ENCODE assay signal across 9 cellular contexts in the genomic region with DNA sequence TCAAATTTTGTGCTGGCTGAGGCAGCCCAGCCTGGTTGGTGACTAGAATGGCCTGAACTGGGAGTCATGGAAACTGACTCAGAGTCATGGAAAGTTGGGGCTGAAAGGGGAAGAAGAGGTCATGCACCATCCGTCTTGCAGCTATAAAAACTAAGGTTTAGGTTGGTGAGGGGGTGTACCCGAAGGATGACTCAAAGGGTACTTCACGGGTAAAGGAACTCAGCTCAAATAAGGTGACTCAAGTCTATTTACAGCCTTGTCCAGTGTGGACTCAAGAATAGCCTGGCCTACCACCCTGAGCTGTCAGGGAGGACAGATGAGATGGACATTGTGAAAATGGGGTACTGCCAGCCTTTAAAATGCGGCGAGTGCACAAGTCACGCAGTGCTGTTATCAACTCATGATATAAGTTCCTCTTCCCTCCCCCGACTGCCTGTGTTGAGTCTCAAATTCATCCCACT. TPM values are rescaled to one million over a fixed set of nuclear protein-coding genes. Genes with fewer than 3 reads are reported as not detected.
DNase-seq lines count a peak whose midpoint lies in the region; ATAC-seq and TF ChIP-seq lines count a peak whose summit lies in the region.
"Had no signal": no experiment of that assay in that cellular context is flagged by ENCODE, and none has a peak within 500 bp of the region (broad histone marks: within the 10 kb centered on the region; RNA-seq: fewer than 3 reads in every experiment).

No MANE protein-coding gene starts in this region.

- H3K27me3 Mint-ChIP-seq in dendritic cell treated with granulocyte-macrophage colony-stimulating factor and Interleukin-4, amounts not matched to agents 40 ng/mL and 50 ng/mL, for 4 days: no peaks in the 10 kb centered on the region
- H3K27me3 Mint-ChIP-seq in stimulated activated naive B cell treated with anti-CD40 and anti-IgM and Interleukin-4, amounts not matched to agents 10 μg/mL and 1 μg/mL and 100 μg/mL, for 72 hours: peaks cover 9 to 15% of the 10 kb centered on the region in 2 donors
- peaks cover 12% of the 10 kb centered on the region for H3K27me3 Mint-ChIP-seq in glutamatergic neuron (ENCODE audit: unreplicated experiment)

- H3K27ac Mint-ChIP-seq in dendritic cell treated with granulocyte-macrophage colony-stimulating factor and Interleukin-4, amounts not matched to agents 40 ng/mL and 50 ng/mL, for 4 days: peak overlapping the region; percentile 89
- peak overlapping the region; percentile 99 for H3K27ac Mint-ChIP-seq in stimulated activated naive B cell treated with anti-CD40 and anti-IgM and Interleukin-4, amounts not matched to agents 10 μg/mL and 1 μg/mL and 100 μg/mL, for 72 hours
- no peak overlapping the region for H3K27ac Mint-ChIP-seq in glutamatergic neuron (ENCODE audit: unreplicated experiment)
- H3K27ac Mint-ChIP-seq: CD8-positive, alpha-beta T cell had no signal

- peaks cover 13% of the 10 kb centered on the region for H3K9me3 Mint-ChIP-seq in dendritic cell treated with granulocyte-macrophage colony-stimulating factor and Interleukin-4, amounts not matched to agents 40 ng/mL and 50 ng/mL, for 4 days
- H3K9me3 Mint-ChIP-seq in stimulated activated naive B cell treated with anti-CD40 and anti-IgM and Interleukin-4, amounts not matched to agents 10 μg/mL and 1 μg/mL and 100 μg/mL, for 72 hours: peaks cover 21 to 27% of the 10 kb centered on the region in 2 donors
- H3K9me3 Mint-ChIP-seq in glutamatergic neuron (ENCODE audit: unreplicated experiment): peaks cover 13% of the 10 kb centered on the region

- H3K4me3 Mint-ChIP-seq in dendritic cell treated with granulocyte-macrophage colony-stimulating factor and Interleukin-4, amounts not matched to agents 40 ng/mL and 50 ng/mL, for 4 days: peak overlapping the region; percentile 48
- H3K4me3 Mint-ChIP-seq in stimulated activated naive B cell treated with anti-CD40 and anti-IgM and Interleukin-4, amounts not matched to agents 10 μg/mL and 1 μg/mL and 100 μg/mL, for 72 hours: peak overlapping the region; percentile 57 to 73
- H3K4me3 Mint-ChIP-seq in glutamatergic neuron (ENCODE audit: unreplicated experiment): no peak overlapping the region
- H3K4me3 Mint-ChIP-seq: CD8-positive, alpha-beta T cell had no signal

- peaks cover 62% of the 10 kb centered on the region for H3K4me1 Mint-ChIP-seq in dendritic cell treated with granulocyte-macrophage colony-stimulating factor and Interleukin-4, amounts not matched to agents 40 ng/mL and 50 ng/mL, for 4 days (ENCODE audit: low read depth)
- peaks cover 47 to 63% of the 10 kb centered on the region in 2 donors for H3K4me1 Mint-ChIP-seq in stimulated activated naive B cell treated with anti-CD40 and anti-IgM and Interleukin-4, amounts not matched to agents 10 μg/mL and 1 μg/mL and 100 μg/mL, for 72 hours
- peaks cover 8% of the 10 kb centered on the region for H3K4me1 Mint-ChIP-seq in glutamatergic neuron (ENCODE audit: low read depth, unreplicated experiment)

- intact Hi-C loops in dendritic cell treated with granulocyte-macrophage colony-stimulating factor and Interleukin-4, amounts not matched to agents 40 ng/mL and 50 ng/mL, for 4 days (cut with micrococcal nuclease): loop anchor here (2.0 kb wide), 1 partner anchor 20 kb away; no protein-coding TSS in a partner anchor

- H3K36me3 Mint-ChIP-seq in dendritic cell treated with granulocyte-macrophage colony-stimulating factor and Interleukin-4, amounts not matched to agents 40 ng/mL and 50 ng/mL, for 4 days (ENCODE audit: low read depth): peaks cover 12% of the 10 kb centered on the region
- H3K36me3 Mint-ChIP-seq in stimulated activated naive B cell treated with anti-CD40 and anti-IgM and Interleukin-4, amounts not matched to agents 10 μg/mL and 1 μg/mL and 100 μg/mL, for 72 hours: peaks cover 23 to 35% of the 10 kb centered on the region in 2 donors
- H3K36me3 Mint-ChIP-seq in glutamatergic neuron (ENCODE audit: unreplicated experiment): peaks cover 12% of the 10 kb centered on the region
- H3K36me3 Mint-ChIP-seq: CD8-positive, alpha-beta T cell had no signal

- peak; percentile 89 to 91 for ATAC-seq in stimulated activated naive B cell treated with anti-CD40 and anti-IgM and Interleukin-4, amounts not matched to agents 10 μg/mL and 1 μg/mL and 100 μg/mL, for 72 hours (replicated peaks)
- ATAC-seq: CD8-positive, alpha-beta T cell had no signal

- no peak for TF ChIP-seq CTCF in glutamatergic neuron (IDR thresholded peaks at IDR 0.05; ENCODE audit: partially characterized antibody, unreplicated experiment)

- DNase-seq in activated T-cell treated with anti-CD3 and anti-CD28 coated beads for 24 hours (ENCODE audit: low read depth) (peak; percentile 23), HK-2 (ENCODE audit: unreplicated experiment) (peak; percentile 10), glutamatergic neuron (no peak), DMS153 (lab: John Stamatoyannopoulos, UW) (no peak), HCEC 1CT (no peak)
- DNase-seq in activated T-cell treated with anti-CD3 and anti-CD28 coated beads, Interleukin-2, amount 50 U/mL, for 1 hour: no peak
- peak; percentile 80 for DNase-seq in stimulated activated naive B cell treated with anti-CD40 and anti-IgM and Interleukin-4, amounts not matched to agents 10 μg/mL and 1 μg/mL and 100 μg/mL, for 72 hours

RNA-seq across cellular contexts. Expression of gene CD300LB, which starts 18.6 kb away (rescaled TPM):
- total RNA-seq in glutamatergic neuron (ENCODE audit: unreplicated experiment): not detected
- total RNA-seq: CD8-positive, alpha-beta T cell had no signal

RNA-seq across cellular contexts. Expression of gene CD300C, which starts 33.3 kb away (rescaled TPM):
- not detected for total RNA-seq in glutamatergic neuron (ENCODE audit: unreplicated experiment)
- total RNA-seq: CD8-positive, alpha-beta T cell had no signal

RNA-seq across cellular contexts. Expression of gene CD300A, which starts 46.2 kb away (rescaled TPM):
- 0.25 TPM for total RNA-seq in glutamatergic neuron (ENCODE audit: unreplicated experiment)

RNA-seq across cellular contexts. Expression of gene CD300H, which starts 54.7 kb away (rescaled TPM):
- not detected for total RNA-seq in glutamatergic neuron (ENCODE audit: unreplicated experiment)
- total RNA-seq: CD8-positive, alpha-beta T cell had no signal

Comparison
In these comparisons a context has a peak if more than half of its experiments do, and no peak if none do; other contexts are left out.
1. DNase-seq: peak in activated T-cell treated with anti-CD3 and anti-CD28 coated beads for 24 hours (single experiment), HK-2 (single experiment) and stimulated activated naive B cell treated with anti-CD40 and anti-IgM and Interleukin-4, amounts not matched to agents 10 μg/mL and 1 μg/mL and 100 μg/mL, for 72 hours (single experiment); none in activated T-cell treated with anti-CD3 and anti-CD28 coated beads, Interleukin-2, amount 50 U/mL, for 1 hour (single experiment), glutamatergic neuron (single experiment), DMS153 (single experiment) and HCEC 1CT (single experiment).